8 cellular contexts compared by ENCODE assay signal in genomic region chr1:206766251-206766856, GRCh38. TPM values are rescaled to one million over a fixed set of nuclear protein-coding genes. Genes with fewer than 3 reads are reported as not detected.
DNase-seq lines count a peak whose midpoint lies in the region; ATAC-seq and TF ChIP-seq lines count a peak whose summit lies in the region.

No MANE protein-coding gene starts in this region.

- intact Hi-C loops in HCT116 (cut with micrococcal nuclease), result no loop called here
- intact Hi-C loops in heart right ventricle (cut with DNase I), result no loop called here

- H4K20me1 ChIP-seq in HCT116 (ENCODE audit: insufficient read depth), result no peaks in the 10 kb centered on the region

- 56 to 59% methylated on average over 8 of the region's 8 CpGs for whole genome bisulfite sequencing in heart right ventricle, 2 donors

- no peak for TF ChIP-seq POLR2A in HCT116 (IDR thresholded peaks at IDR 0.05; ENCODE audit: borderline replicate concordance, extremely low read depth, insufficient read depth, insufficient read length)

- H3K4me2 ChIP-seq in HCT116 (ENCODE audit: low read length), result 0 out of 2 replicates have a peak overlapping the region, but pooled peaks have one; percentile 13

- H3K27ac ChIP-seq in HCT116 (ENCODE audit: low read depth, low read length), result no peak overlapping the region
- peak overlapping the region in 1 of 10 donors; percentile 28 for H3K27ac ChIP-seq in heart right ventricle

- H3K9ac ChIP-seq in HCT116 (ENCODE audit: low read length), result no peak overlapping the region

- RAD21 ChIA-PET in HCT116 (lab: Charles Lee; ENCODE audit: low non-redundant PET in 1 of 2, low total read pairs in 2 of 2, uncharacterized antibody in 2 of 2, unreplicated experiment in 2 of 2), result no interaction called here

- no TSS peak for BruUV-seq in HCT116 (replicated peaks; lab: Mats Ljungman, UMichigan)

- TF ChIP-seq CTCF in HCT116 (IDR thresholded peaks at IDR 0.05 in 2 of 3, conservative IDR thresholded peaks at IDR 0.05 in 1 of 3; ENCODE audit: borderline replicate concordance in 1 of 3, insufficient read depth in 1 of 3, low read depth in 2 of 3, low read length in 2 of 3) (no peak), heart right ventricle (IDR thresholded peaks at IDR 0.05) (no peak)

- ATAC-seq in HCT116 (peak; percentile 71; the same call in 1 of the 2 replicates), heart right ventricle (peak in 7 of 8 donors; percentile 52 to 79 (median 72))

- H3K4me3 ChIP-seq in HCT116 (replicated peaks in 1 of 2; ENCODE audit: low read depth in 1 of 2, low read length in 2 of 2) (no peak overlapping the region), heart right ventricle (no peak overlapping the region)

- DNase-seq in ELF-1 (ENCODE audit: low read depth, low spot score) (peak; percentile 64), HCT116 (ENCODE audit: low read depth, low spot score) (no peak), NCI-H226 (peak; percentile 95), activated T-cell treated with anti-CD3 and anti-CD28 coated beads for 48 hours (ENCODE audit: low read depth) (peak; percentile 55), heart right ventricle (peak; percentile 11 to 23), DMS 273 treated with DMSO at 0.1 percent for 48 hours (lab: John Stamatoyannopoulos, UW) (no peak), NCI-H1694 treated with DMSO at 0.1 percent for 48 hours (lab: John Stamatoyannopoulos, UW) (no peak)
- peak; percentile 44 to 53 for DNase-seq in stimulated activated CD4-positive, alpha-beta T cell treated with anti-CD3 and anti-CD28 coated beads, Interleukin-1b, Interleukin-23, amount 100 ng/mL, for 4 hours (ENCODE audit: low read depth in 2 of 2)

- H3K4me1 ChIP-seq in HCT116 (ENCODE audit: control insufficient read depth in 1 of 2, insufficient read depth in 2 of 2, low read length in 2 of 2) (peaks cover 0 to 5% of the 10 kb centered on the region in 2 experiments; a peak in 2 of 4 replicates), heart right ventricle (peaks cover 0 to 63% (median 0%) of the 10 kb centered on the region in 9 donors)

- no peak for TF ChIP-seq RAD21 in HCT116 (IDR thresholded peaks at IDR 0.05; ENCODE audit: low read depth)

- POLR2A ChIA-PET in HCT116 (lab: Charles Lee), result no interaction called here

- CTCF ChIA-PET in HCT116 (lab: Charles Lee), result interaction anchor here (0.6 to 1.8 kb wide), 3 partner anchors 41 to 146 kb away, joined by 3 to 7 read pairs (median 4); no protein-coding TSS in a partner anchor

- H3K27me3 ChIP-seq in HCT116 (ENCODE audit: insufficient read depth, low read length), result peaks cover 5% of the 10 kb centered on the region; the same call in 1 of the 2 replicates
- peaks cover 0 to 11% (median 0%) of the 10 kb centered on the region in 7 donors for H3K27me3 ChIP-seq in heart right ventricle

- H3K36me3 ChIP-seq in HCT116 (ENCODE audit: control insufficient read depth in 1 of 2, insufficient read depth in 2 of 2, low read length in 2 of 2) (no peaks in the 10 kb centered on the region), heart right ventricle (no peaks in the 10 kb centered on the region)

- no peak overlapping the region for H2AFZ ChIP-seq in HCT116 (ENCODE audit: low read depth, low read length, poor library complexity, severe bottlenecking)

- H3K9me3 ChIP-seq in HCT116 (ENCODE audit: control insufficient read depth in 1 of 2, insufficient read depth in 1 of 2, low read depth in 1 of 2, low read length in 2 of 2), result no peaks in the 10 kb centered on the region
- H3K9me3 ChIP-seq in heart right ventricle, result no peaks in the 10 kb centered on the region

- no peaks in the 10 kb centered on the region for H3K9me2 ChIP-seq in HCT116 (ENCODE audit: insufficient read depth)

- H3K79me2 ChIP-seq in HCT116 (ENCODE audit: insufficient read depth, low read length), result no peaks in the 10 kb centered on the region

TF ChIP-seq in HCT116, 20 proteins besides CTCF, POLR2A, EP300 and RAD21:
- TF ChIP-seq FOSL1 (IDR thresholded peaks at IDR 0.05; ENCODE audit: low read depth) (peak; percentile 12; the same call in 1 of the 2 replicates), EGR1 (IDR thresholded peaks at IDR 0.05; ENCODE audit: low read depth) (no peak), ZFX (IDR thresholded peaks at IDR 0.05) (no peak), JUND (IDR thresholded peaks at IDR 0.05) (peak; percentile 19; the same call in 1 of the 2 replicates), EZH2 (IDR thresholded peaks at IDR 0.05) (no peak)

RNA-seq across cellular contexts. Expression of gene IL19, which starts 4.2 kb away (rescaled TPM):
- total RNA-seq in HCT116 (2021; ENCODE audit: unreplicated experiment) (not detected), heart right ventricle (not detected)
- polyA plus RNA-seq in HCT116 (2012), result not detected in 2 replicates
- polyA plus RNA-seq in heart right ventricle, result not detected

RNA-seq across cellular contexts. Expression of gene IL10, which starts 5.9 kb away (rescaled TPM):
- total RNA-seq in HCT116 (2021; ENCODE audit: unreplicated experiment) (not detected), heart right ventricle (1 to 10 TPM in 3 of 10 donors, under 1 TPM in 5, not detected in 2; 0.25 to 2.6 (median 0.74) TPM)
- polyA plus RNA-seq in HCT116 (2012), result not detected in 2 replicates
- 1 to 10 TPM in 1 of 2 donors, under 1 TPM in 1; 0.81 to 1.1 TPM for polyA plus RNA-seq in heart right ventricle

Comparison
In these comparisons a context has a peak if more than half of its experiments do, and no peak if none do; other contexts are left out.
1. DNase-seq: peak in ELF-1 (single experiment), NCI-H226 (single experiment), activated T-cell treated with anti-CD3 and anti-CD28 coated beads for 48 hours (single experiment), heart right ventricle (2 of 2) and stimulated activated CD4-positive, alpha-beta T cell treated with anti-CD3 and anti-CD28 coated beads, Interleukin-1b, Interleukin-23, amount 100 ng/mL, for 4 hours (2 of 2); none in HCT116 (single experiment), DMS 273 treated with DMSO at 0.1 percent for 48 hours (single experiment) and NCI-H1694 treated with DMSO at 0.1 percent for 48 hours (single experiment).